8 cellular contexts compared by ENCODE assay signal in genomic region chr17:77959216-77959925, GRCh38. TPM values are rescaled to one million over a fixed set of nuclear protein-coding genes. Genes with fewer than 3 reads are reported as not detected.
A peak's percentile ranks its signal among the peaks of the same experiment; 100 is the strongest.
DNase-seq lines count a peak whose midpoint lies in the region; ATAC-seq, FAIRE-seq and TF ChIP-seq lines count a peak whose summit lies in the region.

No MANE protein-coding gene starts in this region.

- peak overlapping the region; percentile 77 for H3K27ac ChIP-seq in naive thymus-derived CD4-positive, alpha-beta T cell (ENCODE audit: low read depth, low read length)
- H3K27ac ChIP-seq in tibial artery: peak overlapping the region; percentile 85 to 89

- peak overlapping the region; percentile 63 for H3K27ac Mint-ChIP-seq in activated CD4-positive, alpha-beta memory T cell treated with anti-CD3 and anti-CD28 coated beads for 36 hours
- H3K27ac Mint-ChIP-seq in endothelial cell (ENCODE audit: unreplicated experiment): peak overlapping the region; percentile 83
- peak overlapping the region; percentile 65 to 96 (median 94) for H3K27ac Mint-ChIP-seq in naive thymus-derived CD4-positive, alpha-beta T cell

- no peak for ATAC-seq in naive thymus-derived CD4-positive, alpha-beta T cell

- peaks cover 48% of the 10 kb centered on the region for H3K4me1 Mint-ChIP-seq in activated CD4-positive, alpha-beta memory T cell treated with anti-CD3 and anti-CD28 coated beads for 36 hours (ENCODE audit: low read depth)
- peaks cover 15% of the 10 kb centered on the region for H3K4me1 Mint-ChIP-seq in endothelial cell (ENCODE audit: unreplicated experiment)
- H3K4me1 Mint-ChIP-seq in naive thymus-derived CD4-positive, alpha-beta T cell: peaks cover 39 to 56% (median 47%) of the 10 kb centered on the region in 7 donors

- no peaks in the 10 kb centered on the region for H3K9me3 ChIP-seq in naive thymus-derived CD4-positive, alpha-beta T cell (ENCODE audit: control insufficient read depth in 2 of 3, low read length in 3 of 3)
- no peaks in the 10 kb centered on the region for H3K9me3 ChIP-seq in tibial artery

- peaks cover 39 to 48% of the 10 kb centered on the region in 2 donors for H3K4me1 ChIP-seq in naive thymus-derived CD4-positive, alpha-beta T cell (ENCODE audit: control insufficient read depth in 2 of 2, insufficient read depth in 2 of 2, low read length in 2 of 2)
- peaks cover 0 to 51% (median 15%) of the 10 kb centered on the region in 4 donors for H3K4me1 ChIP-seq in tibial artery

- no peak for FAIRE-seq in D721Med (lab: Jason Lieb, UNC)

- POLR2A ChIA-PET in activated CD4-positive, alpha-beta memory T cell treated with anti-CD3 and anti-CD28 coated beads for 36 hours (lab: Charles Lee): interaction anchor here (1.4 to 2.3 kb wide), 3 partner anchors 18 to 175 kb away, joined by 5 to 12 read pairs (median 10); no protein-coding TSS in a partner anchor
- POLR2A ChIA-PET in naive thymus-derived CD4-positive, alpha-beta T cell (lab: Charles Lee): interaction anchor here (0.6 to 3.7 kb wide), 30 partner anchors 11 to 1224 kb away, joined by 3 to 141 read pairs (median 5); partner anchors contain the start of genes TMC6 and TMC8

- no peaks in the 10 kb centered on the region for H3K9me3 Mint-ChIP-seq in activated CD4-positive, alpha-beta memory T cell treated with anti-CD3 and anti-CD28 coated beads for 36 hours
- no peaks in the 10 kb centered on the region for H3K9me3 Mint-ChIP-seq in endothelial cell (ENCODE audit: unreplicated experiment)
- H3K9me3 Mint-ChIP-seq in naive thymus-derived CD4-positive, alpha-beta T cell: peaks cover 0 to 1% (median 0%) of the 10 kb centered on the region in 11 donors

- H3K27me3 Mint-ChIP-seq in activated CD4-positive, alpha-beta memory T cell treated with anti-CD3 and anti-CD28 coated beads for 36 hours: no peaks in the 10 kb centered on the region
- peaks cover 24% of the 10 kb centered on the region for H3K27me3 Mint-ChIP-seq in endothelial cell (ENCODE audit: unreplicated experiment)
- H3K27me3 Mint-ChIP-seq in naive thymus-derived CD4-positive, alpha-beta T cell: peaks cover 0 to 35% (median 0%) of the 10 kb centered on the region in 5 donors

- H3K4me3 Mint-ChIP-seq in activated CD4-positive, alpha-beta memory T cell treated with anti-CD3 and anti-CD28 coated beads for 36 hours: peak overlapping the region; percentile 84
- H3K4me3 Mint-ChIP-seq in endothelial cell (ENCODE audit: unreplicated experiment): peak overlapping the region; percentile 95
- peak overlapping the region; percentile 89 to 98 (median 96) for H3K4me3 Mint-ChIP-seq in naive thymus-derived CD4-positive, alpha-beta T cell

- no peaks in the 10 kb centered on the region for H3K27me3 ChIP-seq in naive thymus-derived CD4-positive, alpha-beta T cell (ENCODE audit: control insufficient read depth in 2 of 2, insufficient read depth in 2 of 2, low read length in 2 of 2)
- no peaks in the 10 kb centered on the region for H3K27me3 ChIP-seq in tibial artery

- in situ Hi-C loops in KBM-7 (cut with MboI; ENCODE audit: low pct_unique_long_range_greater_than_20kb, low sequenced_read_pairs): no loop called here

- peak overlapping the region; percentile 59 for H3K4me3 ChIP-seq in naive thymus-derived CD4-positive, alpha-beta T cell (ENCODE audit: low read length)
- H3K4me3 ChIP-seq in tibial artery: peak overlapping the region; percentile 66 to 71

- TF ChIP-seq CTCF in GM10266 (IDR thresholded peaks at IDR 0.05; ENCODE audit: control insufficient read depth, insufficient read depth, low read depth, missing control alignments): no peak
- TF ChIP-seq CTCF in endothelial cell (IDR thresholded peaks at IDR 0.05; ENCODE audit: unreplicated experiment): no peak
- TF ChIP-seq CTCF in tibial artery (IDR thresholded peaks at IDR 0.05): no peak
- TF ChIP-seq CTCF in D721Med (IDR thresholded peaks at IDR 0.05; ENCODE audit: insufficient read depth, missing control alignments): no peak

- intact Hi-C loops in activated CD4-positive, alpha-beta memory T cell treated with anti-CD3 and anti-CD28 coated beads for 36 hours (cut with micrococcal nuclease): loop anchor here (2.0 to 5.0 kb wide), 3 partner anchors 77 to 187 kb away; no protein-coding TSS in a partner anchor
- intact Hi-C loops in naive thymus-derived CD4-positive, alpha-beta T cell (cut with micrococcal nuclease): loop anchor here (2.0 to 10.0 kb wide), 8 partner anchors 293 to 1885 kb away; partner anchors contain the start of genes GALR2 (in 1 of the 2), SRP68 (in 1 of the 2), SRSF2 (in 1 of the 2) and USP36 (in 1 of the 2)
- intact Hi-C loops in tibial artery (cut with DNase I; ENCODE audit: low total_unique reads): loop anchor here (5.0 kb wide), 2 partner anchors 222 to 357 kb away; no protein-coding TSS in a partner anchor

- H3K36me3 ChIP-seq in naive thymus-derived CD4-positive, alpha-beta T cell (ENCODE audit: control insufficient read depth in 2 of 3, insufficient read depth in 3 of 3, low read length in 3 of 3): peaks cover 0 to 3% (median 0%) of the 10 kb centered on the region in 3 experiments
- H3K36me3 ChIP-seq in tibial artery: no peaks in the 10 kb centered on the region

- DNase-seq in GM10266 (ENCODE audit: extremely low spot score): peak; percentile 60
- DNase-seq in KBM-7: peak; percentile 38
- DNase-seq in activated CD4-positive, alpha-beta memory T cell treated with anti-CD3 and anti-CD28 coated beads for 36 hours: peak; percentile 47
- peak; percentile 35 for DNase-seq in endothelial cell (ENCODE audit: low spot score)
- peak in 8 of 9 donors; percentile 23 to 55 (median 39) for DNase-seq in naive thymus-derived CD4-positive, alpha-beta T cell
- DNase-seq in tibial artery: no peak
- no peak for DNase-seq in D721Med (ENCODE audit: insufficient read length, low spot score)
- DNase-seq in AML-193 (lab: John Stamatoyannopoulos, UW): no peak

- CTCF ChIA-PET in activated CD4-positive, alpha-beta memory T cell treated with anti-CD3 and anti-CD28 coated beads for 36 hours (lab: Charles Lee): no interaction called here
- CTCF ChIA-PET in naive thymus-derived CD4-positive, alpha-beta T cell (lab: Charles Lee): interaction anchor here (1.2 to 1.6 kb wide), 2 partner anchors 54 to 71 kb away, joined by 4 read pairs; no protein-coding TSS in a partner anchor

- H3K36me3 Mint-ChIP-seq in activated CD4-positive, alpha-beta memory T cell treated with anti-CD3 and anti-CD28 coated beads for 36 hours: peaks cover 2% of the 10 kb centered on the region
- peaks cover 11% of the 10 kb centered on the region for H3K36me3 Mint-ChIP-seq in endothelial cell (ENCODE audit: low read depth, unreplicated experiment)
- H3K36me3 Mint-ChIP-seq in naive thymus-derived CD4-positive, alpha-beta T cell: peaks cover 0 to 8% (median 0%) of the 10 kb centered on the region in 5 donors

RNA-seq across cellular contexts. Expression of gene TNRC6C, which starts 0.9 kb away (rescaled TPM):
- total RNA-seq in activated CD4-positive, alpha-beta memory T cell treated with anti-CD3 and anti-CD28 coated beads for 36 hours: 10 to 100 TPM; 10.9 to 15.6 TPM
- 13.1 TPM for total RNA-seq in endothelial cell (ENCODE audit: unreplicated experiment)
- total RNA-seq in naive thymus-derived CD4-positive, alpha-beta T cell: 100 to 1,000 TPM in 3 of 5 experiments, 10 to 100 TPM in 2; 28.6 to 133 (median 104) TPM
- 1 to 10 TPM; 7.4 to 8.2 TPM for polyA plus RNA-seq in naive thymus-derived CD4-positive, alpha-beta T cell

Comparison
In these comparisons a context has a peak if more than half of its experiments do, and no peak if none do; other contexts are left out.
1. DNase-seq: peak in GM10266 (single experiment), KBM-7 (single experiment), activated CD4-positive, alpha-beta memory T cell treated with anti-CD3 and anti-CD28 coated beads for 36 hours (single experiment), endothelial cell (single experiment) and naive thymus-derived CD4-positive, alpha-beta T cell (8 of 9); none in tibial artery (0 of 2), D721Med (single experiment) and AML-193 (0 of 2).
2. Peak in every context shown above with its lines, with median percentiles within 50 percentile points of each other: H3K27ac Mint-ChIP-seq and H3K4me3 Mint-ChIP-seq.